13 cellular contexts compared by ENCODE assay signal in genomic region chr12:126198966-126199692, GRCh38.
"Had no signal": no experiment of that assay in that cellular context is flagged by ENCODE, and none has a peak within 500 bp of the region (broad histone marks: within the 10 kb centered on the region; RNA-seq: fewer than 3 reads in every experiment).

No MANE protein-coding gene starts in this region.

- H3K9me3 ChIP-seq: left ventricle myocardium inferior had no signal

- H3K27me3 ChIP-seq: hepatocyte, spleen had no signal

- H3K4me1 ChIP-seq: left ventricle myocardium inferior, spleen had no signal

- H3K36me3 ChIP-seq: left ventricle myocardium inferior, spleen had no signal

- H3K27ac ChIP-seq: epithelial cell of prostate, hepatocyte, left ventricle myocardium inferior, spleen had no signal

- H3K4me3 ChIP-seq: hepatocyte, left ventricle myocardium inferior, spleen had no signal

- DNase-seq: activated CD4-positive, alpha-beta T cell treated with anti-CD3 and anti-CD28 coated beads, Interleukin-2, amount 10 ng/mL, durations not matched to agents 7 days and 5 days; activated CD8-positive, alpha-beta memory T cell treated with anti-CD3 and anti-CD28 coated beads, Interleukin-2, amount 50 U/mL, for 48 hours; activated gamma-delta T cell treated with Interleukin-2 at 50 U/mL for 16 hours; amniotic stem cell; dermis blood vessel endothelial cell; effector memory CD8-positive, alpha-beta T cell; islet precursor cell; left ventricle myocardium inferior; mesenchymal stem cell; spleen had no signal

- ATAC-seq: effector memory CD8-positive, alpha-beta T cell; sciatic nerve had no signal
